25 cellular contexts compared by ENCODE assay signal in genomic region chr18:32749809-32750208, GRCh38. TPM values are rescaled to one million over a fixed set of nuclear protein-coding genes. Genes with fewer than 3 reads are reported as not detected.
DNase-seq lines count a peak whose midpoint lies in the region; ATAC-seq and TF ChIP-seq lines count a peak whose summit lies in the region.
"Had no signal": no experiment of that assay in that cellular context is flagged by ENCODE, and none has a peak within 500 bp of the region (broad histone marks: within the 10 kb centered on the region; RNA-seq: fewer than 3 reads in every experiment).

No MANE protein-coding gene starts in this region.

- peak overlapping the region; percentile 35 for H3K4me2 ChIP-seq in OCI-LY3 (ENCODE audit: low read length)
- H3K4me2 ChIP-seq: BLaER1 treated with 17β-estradiol and CSF1 and Interleukin-3, amounts not matched to agents 10 nM and 100 nM had no signal

- peaks cover 100% of the 10 kb centered on the region for H3K79me2 ChIP-seq in OCI-LY3 (ENCODE audit: low read length)

- no peaks in the 10 kb centered on the region for H3K27me3 ChIP-seq in OCI-LY3 (ENCODE audit: low read depth, low read length)
- no peaks in the 10 kb centered on the region for H3K27me3 ChIP-seq in CD8-positive, alpha-beta memory T cell (ENCODE audit: insufficient read depth, low read length, poor library complexity, severe bottlenecking)
- H3K27me3 ChIP-seq: BLaER1 treated with 17β-estradiol and CSF1 and Interleukin-3, amounts not matched to agents 10 nM and 100 nM had no signal

- H3K9me3 Mint-ChIP-seq in memory B cell: no peaks in the 10 kb centered on the region
- H3K9me3 Mint-ChIP-seq in stimulated activated memory B cell treated with anti-CD40 and anti-IgM and Interleukin-4, amounts not matched to agents 10 μg/mL and 1 μg/mL and 100 μg/mL, for 72 hours: no peaks in the 10 kb centered on the region
- H3K9me3 Mint-ChIP-seq in CD8-positive, alpha-beta memory T cell: peaks cover 0 to 4% (median 0%) of the 10 kb centered on the region in 5 donors
- H3K9me3 Mint-ChIP-seq in activated CD4-positive, alpha-beta T cell treated with anti-CD3 and anti-CD28 coated beads for 36 hours (ENCODE audit: low read depth): no peaks in the 10 kb centered on the region
- H3K9me3 Mint-ChIP-seq: CD4-positive, alpha-beta T cell; CD8-positive, alpha-beta T cell had no signal

- no peak overlapping the region for H3K4me3 Mint-ChIP-seq in memory B cell
- H3K4me3 Mint-ChIP-seq in stimulated activated memory B cell treated with anti-CD40 and anti-IgM and Interleukin-4, amounts not matched to agents 10 μg/mL and 1 μg/mL and 100 μg/mL, for 72 hours: no peak overlapping the region
- no peak overlapping the region for H3K4me3 Mint-ChIP-seq in CD8-positive, alpha-beta memory T cell
- H3K4me3 Mint-ChIP-seq in activated CD4-positive, alpha-beta T cell treated with anti-CD3 and anti-CD28 coated beads for 36 hours: no peak overlapping the region
- H3K4me3 Mint-ChIP-seq: CD4-positive, alpha-beta T cell; CD8-positive, alpha-beta T cell had no signal

- POLR2A ChIA-PET in RWPE1 (lab: Yijun Ruan, JAX; ENCODE audit: low non-redundant PET): no interaction called here
- POLR2A ChIA-PET in CD8-positive, alpha-beta memory T cell (lab: Charles Lee): no interaction called here
- POLR2A ChIA-PET in activated CD4-positive, alpha-beta T cell treated with anti-CD3 and anti-CD28 coated beads for 36 hours (lab: Charles Lee): no interaction called here

- H3K27ac Mint-ChIP-seq in memory B cell: no peak overlapping the region
- no peak overlapping the region for H3K27ac Mint-ChIP-seq in stimulated activated memory B cell treated with anti-CD40 and anti-IgM and Interleukin-4, amounts not matched to agents 10 μg/mL and 1 μg/mL and 100 μg/mL, for 72 hours
- no peak overlapping the region for H3K27ac Mint-ChIP-seq in CD8-positive, alpha-beta memory T cell
- no peak overlapping the region for H3K27ac Mint-ChIP-seq in activated CD4-positive, alpha-beta T cell treated with anti-CD3 and anti-CD28 coated beads for 36 hours
- H3K27ac Mint-ChIP-seq: CD4-positive, alpha-beta T cell; CD8-positive, alpha-beta T cell had no signal

- H3K9ac ChIP-seq in OCI-LY3 (ENCODE audit: low read length): 0 out of 2 replicates have a peak overlapping the region, but pooled peaks have one; percentile 1
- H3K9ac ChIP-seq: BLaER1 treated with 17β-estradiol and CSF1 and Interleukin-3, amounts not matched to agents 10 nM and 100 nM had no signal

- H3K36me3 Mint-ChIP-seq in memory B cell: peaks cover 6% of the 10 kb centered on the region
- peaks cover 25% of the 10 kb centered on the region for H3K36me3 Mint-ChIP-seq in stimulated activated memory B cell treated with anti-CD40 and anti-IgM and Interleukin-4, amounts not matched to agents 10 μg/mL and 1 μg/mL and 100 μg/mL, for 72 hours
- H3K36me3 Mint-ChIP-seq in CD8-positive, alpha-beta memory T cell: no peaks in the 10 kb centered on the region
- H3K36me3 Mint-ChIP-seq in activated CD4-positive, alpha-beta T cell treated with anti-CD3 and anti-CD28 coated beads for 36 hours (ENCODE audit: low read depth): no peaks in the 10 kb centered on the region
- H3K36me3 Mint-ChIP-seq: CD8-positive, alpha-beta T cell had no signal

- peak; percentile 53 for ATAC-seq in memory B cell (ENCODE audit: low read depth)
- ATAC-seq in stimulated activated memory B cell treated with anti-CD40 and anti-IgM and Interleukin-4, amounts not matched to agents 10 μg/mL and 1 μg/mL and 100 μg/mL, for 72 hours: peak; percentile 53
- no peak for ATAC-seq in activated CD4-positive, alpha-beta T cell treated with anti-CD3 and anti-CD28 coated beads for 36 hours
- ATAC-seq: CD8-positive, alpha-beta T cell; GM12878 had no signal

- peaks cover 26% of the 10 kb centered on the region for H3K4me1 ChIP-seq in OCI-LY3 (ENCODE audit: low read length)
- H3K4me1 ChIP-seq in CD8-positive, alpha-beta memory T cell (ENCODE audit: insufficient read depth, low read length): no peaks in the 10 kb centered on the region
- H3K4me1 ChIP-seq: BLaER1 treated with 17β-estradiol and CSF1 and Interleukin-3, amounts not matched to agents 10 nM and 100 nM had no signal

- H3K27ac ChIP-seq in OCI-LY3 (ENCODE audit: low read length) (peak overlapping the region; percentile 29; the same call in 1 of the 2 replicates), RWPE1 (no peak overlapping the region)
- H3K27ac ChIP-seq in CD8-positive, alpha-beta memory T cell (ENCODE audit: low read depth, low read length): no peak overlapping the region
- H3K27ac ChIP-seq: BLaER1 treated with 17β-estradiol and CSF1 and Interleukin-3, amounts not matched to agents 10 nM and 100 nM; C4-2B had no signal

- peaks cover 82% of the 10 kb centered on the region for H4K20me1 ChIP-seq in OCI-LY3 (ENCODE audit: insufficient read depth, low read length)
- H4K20me1 ChIP-seq: BLaER1 treated with 17β-estradiol and CSF1 and Interleukin-3, amounts not matched to agents 10 nM and 100 nM had no signal

- no peak overlapping the region for H2AFZ ChIP-seq in OCI-LY3 (ENCODE audit: low read depth, low read length)

- intact Hi-C loops in activated CD4-positive, alpha-beta T cell treated with anti-CD3 and anti-CD28 coated beads for 36 hours (cut with DNase I, micrococcal nuclease): no loop called here

- CTCF ChIA-PET in RWPE1 (lab: Yijun Ruan, JAX): no interaction called here
- CTCF ChIA-PET in CD8-positive, alpha-beta memory T cell (lab: Charles Lee): no interaction called here
- CTCF ChIA-PET in activated CD4-positive, alpha-beta T cell treated with anti-CD3 and anti-CD28 coated beads for 36 hours (lab: Charles Lee): no interaction called here

- peaks cover 51% of the 10 kb centered on the region for H3K36me3 ChIP-seq in OCI-LY3 (replicated peaks; ENCODE audit: low read depth, low read length)
- no peaks in the 10 kb centered on the region for H3K36me3 ChIP-seq in CD8-positive, alpha-beta memory T cell (ENCODE audit: insufficient read depth, low read length)
- H3K36me3 ChIP-seq: BLaER1 treated with 17β-estradiol and CSF1 and Interleukin-3, amounts not matched to agents 10 nM and 100 nM had no signal

- peaks cover 19% of the 10 kb centered on the region for H3K4me1 Mint-ChIP-seq in memory B cell
- H3K4me1 Mint-ChIP-seq in stimulated activated memory B cell treated with anti-CD40 and anti-IgM and Interleukin-4, amounts not matched to agents 10 μg/mL and 1 μg/mL and 100 μg/mL, for 72 hours: peaks cover 34% of the 10 kb centered on the region
- no peaks in the 10 kb centered on the region for H3K4me1 Mint-ChIP-seq in CD8-positive, alpha-beta memory T cell
- H3K4me1 Mint-ChIP-seq in activated CD4-positive, alpha-beta T cell treated with anti-CD3 and anti-CD28 coated beads for 36 hours: no peaks in the 10 kb centered on the region

- DNase-seq in memory B cell (ENCODE audit: low spot score in 2 of 2) (no peak), RWPE1 (ENCODE audit: low spot score) (no peak), NCI-H1436 treated with DMSO at 0.1 percent for 48 hours (lab: John Stamatoyannopoulos, UW) (no peak)
- no peak for DNase-seq in CD8-positive, alpha-beta memory T cell
- no peak for DNase-seq in activated CD4-positive, alpha-beta T cell treated with anti-CD3 and anti-CD28 coated beads for 36 hours
- DNase-seq: 8988T; ACHN; CD4-positive, alpha-beta T cell; CD8-positive, alpha-beta T cell; COR-L47; DMS 273 treated with DMSO at 0.1 percent for 48 hours; DMS153; DMS53; DMS79; DND-41; EL; GDM1 had no signal

- no peak for TF ChIP-seq CTCF in OCI-LY3 (IDR thresholded peaks at IDR 0.05; ENCODE audit: low read depth, low read length)
- TF ChIP-seq CTCF in RWPE1 (conservative IDR thresholded peaks at IDR 0.05; ENCODE audit: low read depth): no peak

- no peak overlapping the region for H3K4me3 ChIP-seq in OCI-LY3 (ENCODE audit: low read length)
- H3K4me3 ChIP-seq in CD8-positive, alpha-beta memory T cell (ENCODE audit: low read length): no peak overlapping the region
- H3K4me3 ChIP-seq: BLaER1 treated with 17β-estradiol and CSF1 and Interleukin-3, amounts not matched to agents 10 nM and 100 nM; GM12878 had no signal

- H3K27me3 Mint-ChIP-seq in memory B cell: no peaks in the 10 kb centered on the region
- H3K27me3 Mint-ChIP-seq in stimulated activated memory B cell treated with anti-CD40 and anti-IgM and Interleukin-4, amounts not matched to agents 10 μg/mL and 1 μg/mL and 100 μg/mL, for 72 hours: no peaks in the 10 kb centered on the region
- H3K27me3 Mint-ChIP-seq in CD8-positive, alpha-beta memory T cell: peaks cover 2 to 7% of the 10 kb centered on the region in 2 donors
- peaks cover 2% of the 10 kb centered on the region for H3K27me3 Mint-ChIP-seq in activated CD4-positive, alpha-beta T cell treated with anti-CD3 and anti-CD28 coated beads for 36 hours

- no peaks in the 10 kb centered on the region for H3K9me3 ChIP-seq in OCI-LY3 (ENCODE audit: insufficient read depth, low read length)
- H3K9me3 ChIP-seq in CD8-positive, alpha-beta memory T cell (ENCODE audit: low read length): no peaks in the 10 kb centered on the region
- H3K9me3 ChIP-seq: BLaER1 treated with 17β-estradiol and CSF1 and Interleukin-3, amounts not matched to agents 10 nM and 100 nM had no signal

RNA-seq across cellular contexts. Expression of gene KLHL14, which starts 23.0 kb away (rescaled TPM):
- not detected for total RNA-seq in CD8-positive, alpha-beta memory T cell
- not detected for polyA plus RNA-seq in CD8-positive, alpha-beta memory T cell
- total RNA-seq in activated CD4-positive, alpha-beta T cell treated with anti-CD3 and anti-CD28 coated beads for 36 hours: not detected
- total RNA-seq: CD4-positive, alpha-beta T cell; G401 had no signal
- polyA plus RNA-seq: AG04450, BJ had no signal
